33 cellular contexts compared by ENCODE assay signal in genomic region chr1:94680008-94680377, GRCh38.
"Had no signal": no experiment of that assay in that cellular context is flagged by ENCODE, and none has a peak within 500 bp of the region (broad histone marks: within the 10 kb centered on the region; RNA-seq: fewer than 3 reads in every experiment).

No MANE protein-coding gene starts in this region.

- H3K36me3 ChIP-seq: breast epithelium, cardiac muscle cell, heart right ventricle had no signal

- H3K4me3 Mint-ChIP-seq: activated CD4-positive, alpha-beta memory T cell treated with anti-CD3 and anti-CD28 coated beads for 36 hours; activated CD4-positive, alpha-beta T cell treated with anti-CD3 and anti-CD28 coated beads for 36 hours; activated CD4-positive, alpha-beta T cell treated with anti-CD3 and anti-CD28 coated beads, Interleukin-2, amount 10 ng/mL, durations not matched to agents 24 days and 14 days; activated CD8-positive, alpha-beta memory T cell treated with anti-CD3 and anti-CD28 coated beads, Interleukin-2, amount 10 ng/mL, durations not matched to agents 7 days and 5 days; activated CD8-positive, alpha-beta T cell treated with anti-CD3 and anti-CD28 coated beads, Interleukin-2, amount 10 ng/mL, durations not matched to agents 7 days and 5 days; activated naive CD4-positive, alpha-beta T cell treated with anti-CD3 and anti-CD28 coated beads, Interleukin-2, amount 10 ng/mL, durations not matched to agents 7 days and 5 days; activated naive CD8-positive, alpha-beta T cell treated with anti-CD3 and anti-CD28 coated beads, Interleukin-2, amount 10 ng/mL, durations not matched to agents 7 days and 5 days; activated T-cell treated with anti-CD3 and anti-CD28 coated beads, Interleukin-2, amount 50 U/mL, for 24 hours; activated T-cell treated with anti-CD3 and anti-CD28 coated beads, Interleukin-2, amount 50 U/mL, for 72 hours; brain; dendritic cell treated with granulocyte-macrophage colony-stimulating factor and Interleukin-4, amounts not matched to agents 40 ng/mL and 50 ng/mL, for 4 days; endodermal cell; T-cell; T-helper 1 cell treated with Interleukin-12 subunit alpha and Interleukin-12 subunit beta and Interleukin-4 antibody, amounts not matched to agents 30 μg/mL and 1 μg/mL, for 36 hours; T-helper 2 cell treated with Interferon-gamma antibody and Interleukin-4, amounts not matched to agents 5 μg/mL and 100 μg/mL, for 36 hours had no signal

- H3K4me3 ChIP-seq: breast epithelium, cardiac muscle cell, coronary artery, dorsolateral prefrontal cortex, heart right ventricle had no signal

- H3K9me3 ChIP-seq: breast epithelium, heart right ventricle had no signal

- H3K27ac ChIP-seq: cardiac muscle cell, dorsolateral prefrontal cortex, heart right ventricle had no signal

- H3K4me1 ChIP-seq: breast epithelium, heart right ventricle had no signal

- H3K27ac Mint-ChIP-seq: activated CD4-positive, alpha-beta memory T cell treated with anti-CD3 and anti-CD28 coated beads for 36 hours; activated CD4-positive, alpha-beta T cell treated with anti-CD3 and anti-CD28 coated beads for 36 hours; activated CD4-positive, alpha-beta T cell treated with anti-CD3 and anti-CD28 coated beads, Interleukin-2, amount 10 ng/mL, durations not matched to agents 24 days and 14 days; activated CD8-positive, alpha-beta memory T cell treated with anti-CD3 and anti-CD28 coated beads, Interleukin-2, amount 10 ng/mL, durations not matched to agents 7 days and 5 days; activated CD8-positive, alpha-beta T cell treated with anti-CD3 and anti-CD28 coated beads, Interleukin-2, amount 10 ng/mL, durations not matched to agents 7 days and 5 days; activated naive CD4-positive, alpha-beta T cell treated with anti-CD3 and anti-CD28 coated beads, Interleukin-2, amount 10 ng/mL, durations not matched to agents 7 days and 5 days; activated naive CD4-positive, alpha-beta T cell treated with anti-CD3 and anti-CD28 coated beads, Interleukin-2, amount 50 U/mL, for 72 hours; activated naive CD8-positive, alpha-beta T cell treated with anti-CD3 and anti-CD28 coated beads, Interleukin-2, amount 10 ng/mL, durations not matched to agents 7 days and 5 days; activated T-cell treated with anti-CD3 and anti-CD28 coated beads, Interleukin-2, amount 50 U/mL, for 24 hours; activated T-cell treated with anti-CD3 and anti-CD28 coated beads, Interleukin-2, amount 50 U/mL, for 72 hours; brain; dendritic cell treated with granulocyte-macrophage colony-stimulating factor and Interleukin-4, amounts not matched to agents 40 ng/mL and 50 ng/mL, for 4 days; endodermal cell; T-cell; T-helper 1 cell treated with Interleukin-12 subunit alpha and Interleukin-12 subunit beta and Interleukin-4 antibody, amounts not matched to agents 30 μg/mL and 1 μg/mL, for 36 hours; T-helper 2 cell treated with Interferon-gamma antibody and Interleukin-4, amounts not matched to agents 5 μg/mL and 100 μg/mL, for 36 hours had no signal

- H3K27me3 ChIP-seq: breast epithelium, cardiac muscle cell, heart right ventricle had no signal

- ATAC-seq: activated CD4-positive, alpha-beta T cell treated with anti-CD3 and anti-CD28 coated beads for 36 hours; activated CD8-positive, alpha-beta memory T cell treated with anti-CD3 and anti-CD28 coated beads, Interleukin-2, amount 10 ng/mL, durations not matched to agents 7 days and 5 days; activated CD8-positive, alpha-beta T cell treated with anti-CD3 and anti-CD28 coated beads, Interleukin-2, amount 10 ng/mL, durations not matched to agents 7 days and 5 days; activated naive CD4-positive, alpha-beta T cell treated with anti-CD3 and anti-CD28 coated beads, Interleukin-2, amount 50 U/mL, for 72 hours; activated T-cell treated with anti-CD3 and anti-CD28 coated beads, Interleukin-2, amount 50 U/mL, for 72 hours; esophagus mucosa; T-cell had no signal

- H3K4me1 Mint-ChIP-seq: activated CD4-positive, alpha-beta T cell treated with anti-CD3 and anti-CD28 coated beads for 36 hours; activated CD4-positive, alpha-beta T cell treated with anti-CD3 and anti-CD28 coated beads, Interleukin-2, amount 10 ng/mL, durations not matched to agents 24 days and 14 days; activated CD8-positive, alpha-beta memory T cell treated with anti-CD3 and anti-CD28 coated beads, Interleukin-2, amount 10 ng/mL, durations not matched to agents 7 days and 5 days; activated naive CD4-positive, alpha-beta T cell treated with anti-CD3 and anti-CD28 coated beads, Interleukin-2, amount 10 ng/mL, durations not matched to agents 7 days and 5 days; activated naive CD8-positive, alpha-beta T cell treated with anti-CD3 and anti-CD28 coated beads, Interleukin-2, amount 10 ng/mL, durations not matched to agents 7 days and 5 days; T-cell had no signal

- H3K36me3 Mint-ChIP-seq: activated CD4-positive, alpha-beta memory T cell treated with anti-CD3 and anti-CD28 coated beads for 36 hours; activated CD8-positive, alpha-beta memory T cell treated with anti-CD3 and anti-CD28 coated beads, Interleukin-2, amount 10 ng/mL, durations not matched to agents 7 days and 5 days; activated naive CD4-positive, alpha-beta T cell treated with anti-CD3 and anti-CD28 coated beads, Interleukin-2, amount 10 ng/mL, durations not matched to agents 7 days and 5 days; activated naive CD4-positive, alpha-beta T cell treated with anti-CD3 and anti-CD28 coated beads, Interleukin-2, amount 50 U/mL, for 72 hours; activated naive CD8-positive, alpha-beta T cell treated with anti-CD3 and anti-CD28 coated beads, Interleukin-2, amount 10 ng/mL, durations not matched to agents 7 days and 5 days; brain; T-cell had no signal

- DNase-seq: activated CD4-positive, alpha-beta memory T cell treated with anti-CD3 and anti-CD28 coated beads for 36 hours; activated CD4-positive, alpha-beta T cell treated with anti-CD3 and anti-CD28 coated beads for 36 hours; activated CD4-positive, alpha-beta T cell treated with anti-CD3 and anti-CD28 coated beads, Interleukin-2, amount 10 ng/mL, durations not matched to agents 24 days and 14 days; activated CD4-positive, CD25-positive, alpha-beta regulatory T cell; activated CD4-positive, CD25-positive, alpha-beta regulatory T cell treated with anti-CD3 and anti-CD28 coated beads, Interleukin-2, amount 50 U/mL, for 72 hours; activated CD8-positive, alpha-beta memory T cell treated with anti-CD3 and anti-CD28 coated beads, Interleukin-2, amount 10 ng/mL, durations not matched to agents 7 days and 5 days; activated CD8-positive, alpha-beta memory T cell treated with anti-CD3 and anti-CD28 coated beads, Interleukin-2, amount 50 U/mL, for 4 hours; activated CD8-positive, alpha-beta T cell treated with anti-CD3 and anti-CD28 coated beads, Interleukin-2, amount 10 ng/mL, durations not matched to agents 7 days and 5 days; activated gamma-delta T cell; activated naive CD4-positive, alpha-beta T cell; activated naive CD4-positive, alpha-beta T cell treated with anti-CD3 and anti-CD28 coated beads, Interleukin-2, amount 10 ng/mL, durations not matched to agents 7 days and 5 days; activated naive CD8-positive, alpha-beta T cell treated with anti-CD3 and anti-CD28 coated beads, Interleukin-2, amount 10 ng/mL, durations not matched to agents 7 days and 5 days; activated T-cell treated with anti-CD3 and anti-CD28 coated beads, Interleukin-2, amount 50 U/mL, for 24 hours; activated T-cell treated with anti-CD3 and anti-CD28 coated beads, Interleukin-2, amount 50 U/mL, for 72 hours; amygdala; central memory CD4-positive, alpha-beta T cell; dorsolateral prefrontal cortex; effector memory CD4-positive, alpha-beta T cell; foreskin fibroblast; SW 1271; T-cell; T1000 had no signal
